ENCODE assay signal across 19 cellular contexts in genomic region chr7:143411976-143412708, GRCh38. TPM values are rescaled to one million over a fixed set of nuclear protein-coding genes. Genes with fewer than 3 reads are reported as not detected.
"Had no signal": no experiment of that assay in that cellular context is flagged by ENCODE, and none has a peak within 500 bp of the region (broad histone marks: within the 10 kb centered on the region; RNA-seq: fewer than 3 reads in every experiment).

No MANE protein-coding gene starts in this region.

- H3K4me3 Mint-ChIP-seq: activated CD4-positive, alpha-beta T cell treated with anti-CD3 and anti-CD28 coated beads, Interleukin-2, amount 10 ng/mL, durations not matched to agents 7 days and 5 days; activated naive CD8-positive, alpha-beta T cell treated with anti-CD3 and anti-CD28 coated beads, Interleukin-2, amount 10 ng/mL, durations not matched to agents 7 days and 5 days; nephron progenitor cell; stimulated activated naive CD8-positive, alpha-beta T cell treated with anti-CD3 and anti-CD28 coated beads, Interleukin-15, Interleukin-2, amounts not matched to agents 100 ng/mL and 50 ng/mL, for 24 hours had no signal

- ATAC-seq: heart left ventricle had no signal

- H3K36me3 ChIP-seq: heart left ventricle, left ventricle myocardium inferior, thoracic aorta had no signal

- H3K27ac ChIP-seq: left ventricle myocardium inferior, thoracic aorta had no signal

- DNase-seq: activated CD4-positive, alpha-beta T cell treated with anti-CD3 and anti-CD28 coated beads, Interleukin-2, amount 10 ng/mL, durations not matched to agents 7 days and 5 days; activated CD4-positive, CD25-positive, alpha-beta regulatory T cell; activated CD8-positive, alpha-beta memory T cell treated with anti-CD3 and anti-CD28 coated beads for 24 hours; activated gamma-delta T cell treated with Interleukin-2 at 50 U/mL for 16 hours; activated naive CD8-positive, alpha-beta T cell treated with anti-CD3 and anti-CD28 coated beads, Interleukin-2, amount 10 ng/mL, durations not matched to agents 7 days and 5 days; aorta; foreskin melanocyte; left ventricle myocardium inferior; mesenchymal stem cell; nephron progenitor cell; stimulated activated CD4-positive, alpha-beta T cell treated with anti-CD3 and anti-CD28 coated beads, Interleukin-4, amount 100 ng/mL, for 1 hour; stimulated activated CD8-positive, alpha-beta memory T cell treated with anti-CD3 and anti-CD28 coated beads, Interleukin-4, amount 100 ng/mL, for 48 hours; T-helper 2 cell had no signal

- H3K27me3 Mint-ChIP-seq: activated CD4-positive, alpha-beta T cell treated with anti-CD3 and anti-CD28 coated beads, Interleukin-2, amount 10 ng/mL, durations not matched to agents 7 days and 5 days; stimulated activated naive CD8-positive, alpha-beta T cell treated with anti-CD3 and anti-CD28 coated beads, Interleukin-15, Interleukin-2, amounts not matched to agents 100 ng/mL and 50 ng/mL, for 24 hours had no signal

- H3K27ac Mint-ChIP-seq: activated CD4-positive, alpha-beta T cell treated with anti-CD3 and anti-CD28 coated beads, Interleukin-2, amount 10 ng/mL, durations not matched to agents 7 days and 5 days; activated naive CD8-positive, alpha-beta T cell treated with anti-CD3 and anti-CD28 coated beads, Interleukin-2, amount 10 ng/mL, durations not matched to agents 7 days and 5 days; nephron progenitor cell; stimulated activated naive CD8-positive, alpha-beta T cell treated with anti-CD3 and anti-CD28 coated beads, Interleukin-15, Interleukin-2, amounts not matched to agents 100 ng/mL and 50 ng/mL, for 24 hours had no signal

- H3K9me3 Mint-ChIP-seq: activated CD4-positive, alpha-beta T cell treated with anti-CD3 and anti-CD28 coated beads, Interleukin-2, amount 10 ng/mL, durations not matched to agents 7 days and 5 days; activated naive CD8-positive, alpha-beta T cell treated with anti-CD3 and anti-CD28 coated beads, Interleukin-2, amount 10 ng/mL, durations not matched to agents 7 days and 5 days; nephron progenitor cell; stimulated activated naive CD8-positive, alpha-beta T cell treated with anti-CD3 and anti-CD28 coated beads, Interleukin-15, Interleukin-2, amounts not matched to agents 100 ng/mL and 50 ng/mL, for 24 hours had no signal

- H3K4me3 ChIP-seq: heart left ventricle, left ventricle myocardium inferior, thoracic aorta had no signal

- H3K9me3 ChIP-seq: heart left ventricle, left ventricle myocardium inferior, thoracic aorta had no signal

RNA-seq across cellular contexts. Expression of gene EPHA1, which starts 3.5 kb away (rescaled TPM):
- total RNA-seq: left ventricle myocardium inferior had no signal

RNA-seq across cellular contexts. Expression of gene TAS2R60, which starts 31.1 kb away (rescaled TPM):
- total RNA-seq: activated CD4-positive, alpha-beta T cell treated with anti-CD3 and anti-CD28 coated beads, Interleukin-2, amount 10 ng/mL, durations not matched to agents 7 days and 5 days; heart left ventricle; left ventricle myocardium inferior; omental fat pad; pulmonary artery endothelial cell had no signal
- polyA plus RNA-seq: aorta, heart left ventricle, urinary bladder had no signal
